In genomic region chr21:42337830-42338729, GRCh38 we compare ENCODE assay signal across 9 cellular contexts. TPM values are rescaled to one million over a fixed set of nuclear protein-coding genes. Genes with fewer than 3 reads are reported as not detected.
DNase-seq lines count a peak whose midpoint lies in the region; ATAC-seq and TF ChIP-seq lines count a peak whose summit lies in the region.
"Had no signal": no experiment of that assay in that cellular context is flagged by ENCODE, and none has a peak within 500 bp of the region (broad histone marks: within the 10 kb centered on the region; RNA-seq: fewer than 3 reads in every experiment).

No MANE protein-coding gene starts in this region.

- no peaks in the 10 kb centered on the region for H3K9me3 ChIP-seq in lung (ENCODE audit: control insufficient read depth in 2 of 2, insufficient read depth in 1 of 2, low read length in 1 of 2)

- TF ChIP-seq CTCF in AG04449 (IDR thresholded peaks at IDR 0.05; ENCODE audit: insufficient read depth, low read length, missing control alignments) (peak; percentile 36), dorsolateral prefrontal cortex (IDR thresholded peaks at IDR 0.05 in 54 of 56, conservative IDR thresholded peaks at IDR 0.05 in 2 of 56; ENCODE audit: low read depth in 1 of 56, partially characterized antibody in 56 of 56) (peak; percentile 20 to 81 (median 64)), lung (IDR thresholded peaks at IDR 0.05; ENCODE audit: control extremely low read depth, extremely low read depth) (peak; percentile 48)

- CTCF ChIA-PET in AG04449 (lab: Yijun Ruan, JAX): no interaction called here

- H3K4me3 ChIP-seq in AG04449 (ENCODE audit: low read depth, low read length) (no peak overlapping the region), H7 (ENCODE audit: insufficient read depth, low read depth, low read length) (no peak overlapping the region), dorsolateral prefrontal cortex (peak overlapping the region in 18 of 59 donors; percentile 6 to 47 (median 23)), lung (no peak overlapping the region)

- POLR2A ChIA-PET in AG04449 (lab: Yijun Ruan, JAX): no interaction called here

- H3K36me3 ChIP-seq in H7 (replicated peaks; ENCODE audit: control insufficient read depth, insufficient read depth, low read length): no peaks in the 10 kb centered on the region
- no peaks in the 10 kb centered on the region for H3K36me3 ChIP-seq in lung (ENCODE audit: control insufficient read depth in 2 of 2, insufficient read depth in 2 of 2, low read length in 2 of 2)

- H3K27ac ChIP-seq in dorsolateral prefrontal cortex (peak overlapping the region in 2 of 59 donors; percentile 4 to 40), lung (ENCODE audit: low read depth in 1 of 2, low read length in 1 of 2) (peak overlapping the region in 1 of 2 donors; percentile 50)

- H3K4me1 ChIP-seq in lung (ENCODE audit: control insufficient read depth in 2 of 2, insufficient read depth in 2 of 2, low read length in 2 of 2): peaks cover 0 to 2% of the 10 kb centered on the region in 2 donors

- 33 to 46% methylated on average over 23 of the region's 23 CpGs for WGBS in lung, 2 donors

- ATAC-seq in lung (ENCODE audit: insufficient read depth, low FRiP score): peak; percentile 92

- H3K27me3 ChIP-seq in H7 (ENCODE audit: control insufficient read depth, insufficient read depth, low read length): no peaks in the 10 kb centered on the region
- H3K27me3 ChIP-seq in dorsolateral prefrontal cortex: peaks cover 0 to 21% (median 3%) of the 10 kb centered on the region in 45 donors
- H3K27me3 ChIP-seq in lung (ENCODE audit: control insufficient read depth, insufficient read depth): no peaks in the 10 kb centered on the region

- DNase-seq in AG04449 (ENCODE audit: low read depth, low spot score) (no peak), H7 (peak; percentile 81), NCI-H524 (lab: John Stamatoyannopoulos, UW) (peak; percentile 70 to 88), dorsolateral prefrontal cortex (peak in 9 of 10 donors; percentile 49 to 75 (median 69)), lung (ENCODE audit: low spot score) (peak; percentile 87), amniotic stem cell (lab: John Stamatoyannopoulos, UW) (no peak)
- peak; percentile 70 to 80 for DNase-seq in activated CD4-positive, alpha-beta T cell treated with anti-CD3 and anti-CD28 coated beads, Interleukin-2, amount 50 U/mL, for 24 hours (ENCODE audit: low read depth in 1 of 2, low spot score in 1 of 2)
- DNase-seq in stimulated activated CD8-positive, alpha-beta memory T cell treated with anti-CD3 and anti-CD28 coated beads, Interleukin-15, amount 100 ng/mL, for 1 hour (ENCODE audit: low read depth): peak; percentile 83

- intact Hi-C loops in dorsolateral prefrontal cortex (cut with DNase I): no loop called here

RNA-seq across cellular contexts. Expression of gene TFF2, which starts 12.7 kb away (rescaled TPM):
- not detected in 2 replicates for total RNA-seq in H7 (2014; rRNA removed; shearing (Covaris generic))
- total RNA-seq in dorsolateral prefrontal cortex (not detected), lung (not detected)
- not detected for polyA plus RNA-seq in lung
- total RNA-seq: temporal lobe had no signal

RNA-seq across cellular contexts. Expression of gene TFF3, which starts 22.9 kb away (rescaled TPM):
- 2.1 and 9.2 TPM in 2 replicates for total RNA-seq in H7 (2014; rRNA removed; shearing (Covaris generic))
- total RNA-seq in dorsolateral prefrontal cortex: 1 to 10 TPM in 3 of 120 experiments, under 1 TPM in 5, not detected in 112; 0.35 to 2.3 (median 0.69) TPM
- total RNA-seq in lung: 10 to 100 TPM; 23.9 to 37.8 TPM
- polyA plus RNA-seq in lung: 10 to 100 TPM; 30.8 to 54.0 TPM
- total RNA-seq: temporal lobe had no signal

RNA-seq across cellular contexts. Expression of gene TFF1, which starts 28.3 kb away (rescaled TPM):
- 1.3 TPM in 1 of 2 replicates, not detected in the other for total RNA-seq in H7 (2014; rRNA removed; shearing (Covaris generic))
- not detected for total RNA-seq in dorsolateral prefrontal cortex
- under 1 TPM in 1 of 2 donors, not detected in 1; 0.83 TPM for total RNA-seq in lung
- 1 to 10 TPM; 1.2 to 3.8 TPM for polyA plus RNA-seq in lung
- total RNA-seq: temporal lobe had no signal

RNA-seq across cellular contexts. Expression of gene TMPRSS3, which starts 57.8 kb away (rescaled TPM):
- not detected in 2 replicates for total RNA-seq in H7 (2014; rRNA removed; shearing (Covaris generic))
- total RNA-seq in dorsolateral prefrontal cortex (10 to 100 TPM in 2 of 120 experiments, 1 to 10 TPM in 107, under 1 TPM in 10, not detected in 1; 0.39 to 14.8 (median 2.8) TPM), lung (1 to 10 TPM; 2.1 to 7.9 TPM)
- 1 to 10 TPM; 3.2 to 5.2 TPM for polyA plus RNA-seq in lung
- total RNA-seq: temporal lobe had no signal

Comparison
In these comparisons a context has a peak if more than half of its experiments do, and no peak if none do; other contexts are left out.
1. DNase-seq: peak in H7 (single experiment), NCI-H524 (2 of 2), activated CD4-positive, alpha-beta T cell treated with anti-CD3 and anti-CD28 coated beads, Interleukin-2, amount 50 U/mL, for 24 hours (2 of 2), dorsolateral prefrontal cortex (9 of 10), lung (single experiment) and stimulated activated CD8-positive, alpha-beta memory T cell treated with anti-CD3 and anti-CD28 coated beads, Interleukin-15, amount 100 ng/mL, for 1 hour (single experiment); none in AG04449 (single experiment) and amniotic stem cell (single experiment).
2. Peak in every context shown above with its lines, with median percentiles within 50 percentile points of each other: CTCF ChIP-seq.